In genomic region chr17:33972756-33973155, GRCh38 we compare ENCODE assay signal across 25 cellular contexts.
"Had no signal": no experiment of that assay in that cellular context is flagged by ENCODE, and none has a peak within 500 bp of the region (broad histone marks: within the 10 kb centered on the region; RNA-seq: fewer than 3 reads in every experiment).

No MANE protein-coding gene starts in this region.

- H3K4me1 ChIP-seq: lower lobe of right lung, right atrium auricular region, sigmoid colon, tibial artery, upper lobe of left lung had no signal

- ATAC-seq: esophagus mucosa; gastrocnemius medialis; left cardiac atrium; lower lobe of right lung; naive thymus-derived CD4-positive, alpha-beta T cell; stimulated activated naive CD8-positive, alpha-beta T cell treated with anti-CD3 and anti-CD28 coated beads, Interleukin-15, Interleukin-2, amounts not matched to agents 100 U/mL and 50 U/mL, for 24 hours had no signal

- DNase-seq: cortex of kidney; dorsolateral prefrontal cortex; effector CD8-positive, alpha-beta T cell; gastrocnemius medialis; glutamatergic neuron; immature natural killer cell; kidney; left cardiac atrium; left ventricle myocardium inferior; lower lobe of right lung; mesenchymal stem cell; naive thymus-derived CD4-positive, alpha-beta T cell; posterior cingulate gyrus; sigmoid colon; stimulated activated CD4-positive, alpha-beta T cell treated with anti-CD3 and anti-CD28 coated beads, Interleukin-2, amount 100 ng/mL, for 24 hours; stimulated activated CD4-positive, alpha-beta T cell treated with anti-CD3 and anti-CD28 coated beads, Interleukin-4, amount 100 ng/mL, for 4 hours; stimulated activated naive CD8-positive, alpha-beta T cell treated with anti-CD3 and anti-CD28 coated beads, Interleukin-15, Interleukin-2, amounts not matched to agents 100 U/mL and 50 U/mL, for 24 hours; tibial artery; upper lobe of left lung had no signal

- H3K36me3 ChIP-seq: gastrocnemius medialis, left ventricle myocardium inferior, lower lobe of right lung, neutrophil, right atrium auricular region, sigmoid colon, tibial artery, upper lobe of left lung, vagina had no signal

- H3K4me3 ChIP-seq: dorsolateral prefrontal cortex, gastrocnemius medialis, left ventricle myocardium inferior, lower lobe of right lung, right atrium auricular region, sigmoid colon, skin epidermis, tibial artery, upper lobe of left lung, vagina had no signal

- H3K27ac ChIP-seq: dorsolateral prefrontal cortex, gastrocnemius medialis, left ventricle myocardium inferior, lower lobe of right lung, neutrophil, right atrium auricular region, sigmoid colon, tibial artery, upper lobe of left lung, vagina had no signal

- H3K27me3 ChIP-seq: gastrocnemius medialis, right atrium auricular region, upper lobe of left lung, vagina had no signal

- H3K36me3 Mint-ChIP-seq: immature natural killer cell had no signal

- H3K9me3 ChIP-seq: gastrocnemius medialis, left ventricle myocardium inferior, lower lobe of right lung, neutrophil, right atrium auricular region, sigmoid colon, tibial artery, upper lobe of left lung, vagina had no signal

- FAIRE-seq: endometrium, kidney had no signal

- H3K27ac Mint-ChIP-seq: immature natural killer cell; naive thymus-derived CD4-positive, alpha-beta T cell had no signal

- H3K4me3 Mint-ChIP-seq: immature natural killer cell; naive thymus-derived CD4-positive, alpha-beta T cell had no signal

- H3K9me3 Mint-ChIP-seq: immature natural killer cell had no signal
